Comparison of ENCODE assay signal across 8 cellular contexts in the genomic region with DNA sequence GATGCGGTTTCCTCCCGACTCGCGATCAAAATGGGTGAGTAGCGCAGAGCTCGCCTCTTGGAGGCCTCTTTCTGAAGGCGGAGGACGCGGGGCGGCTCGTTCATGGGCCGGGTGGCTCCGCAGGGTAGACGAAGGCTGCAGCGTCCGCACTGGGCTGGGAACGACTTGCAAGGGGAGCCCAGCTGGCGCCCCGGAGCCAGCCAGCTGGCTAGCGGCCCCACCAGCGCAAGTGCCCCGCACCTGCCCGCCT. TPM values are rescaled to one million over a fixed set of nuclear protein-coding genes. Genes with fewer than 3 reads are reported as not detected.
A peak's percentile ranks its signal among the peaks of the same experiment; 100 is the strongest.
DNase-seq lines count a peak whose midpoint lies in the region; ATAC-seq and TF ChIP-seq lines count a peak whose summit lies in the region.

No MANE protein-coding gene starts in this region.

- WGBS in liver, result under 1% methylated on average over 23 of the region's 23 CpGs
- 0% methylated on average over 5 of the region's 23 CpGs; no CpG with 5 or more reads in 1 of the 2 donors for WGBS in transverse colon (ENCODE audit: low coverage in 1 of 2), 2 donors

- peaks cover 6% of the 10 kb centered on the region for H3K36me3 Mint-ChIP-seq in activated naive CD8-positive, alpha-beta T cell treated with anti-CD3 and anti-CD28 coated beads for 36 hours

- H3K4me3 Mint-ChIP-seq in activated naive CD8-positive, alpha-beta T cell treated with anti-CD3 and anti-CD28 coated beads for 36 hours, result peak overlapping the region; percentile 95

- TF ChIP-seq EP300 in transverse colon (IDR thresholded peaks at IDR 0.05; ENCODE audit: low read depth), result no peak

- no peaks in the 10 kb centered on the region for H3K27me3 Mint-ChIP-seq in activated naive CD8-positive, alpha-beta T cell treated with anti-CD3 and anti-CD28 coated beads for 36 hours

- H3K27me3 ChIP-seq in liver (ENCODE audit: control insufficient read depth in 4 of 4, insufficient read depth in 4 of 4, low read length in 3 of 4) (no peaks in the 10 kb centered on the region), transverse colon (no peaks in the 10 kb centered on the region)

- H3K9ac ChIP-seq in liver (ENCODE audit: low read depth in 1 of 2, low read length in 2 of 2), result peak overlapping the region in 1 of 2 donors; percentile 24

- no peaks in the 10 kb centered on the region for H3K9me3 Mint-ChIP-seq in activated naive CD8-positive, alpha-beta T cell treated with anti-CD3 and anti-CD28 coated beads for 36 hours

- TF ChIP-seq RAD21 in liver (IDR thresholded peaks at IDR 0.05), result no peak

- intact Hi-C loops in transverse colon (cut with DNase I; ENCODE audit: low total_unique reads), result no loop called here

- no peaks in the 10 kb centered on the region for H3K9me3 ChIP-seq in liver (ENCODE audit: control insufficient read depth in 4 of 4, low read length in 3 of 4)
- no peaks in the 10 kb centered on the region for H3K9me3 ChIP-seq in transverse colon

- in situ Hi-C loops in transverse colon (cut with MboI; ENCODE audit: low pct_ligation_motif_present in 1 of 4, low pct_unique_long_range_greater_than_20kb in 1 of 4, low sequenced_read_pairs in 3 of 4), result no loop called here

- TF ChIP-seq POLR2A in transverse colon (IDR thresholded peaks at IDR 0.05), result no peak

- DNase-seq in activated naive CD8-positive, alpha-beta T cell treated with anti-CD3 and anti-CD28 coated beads for 36 hours, result no peak
- DNase-seq in transverse colon (no peak), NCI-H2227 (lab: John Stamatoyannopoulos, UW; ENCODE audit: unreplicated experiment) (no peak), NCI-H146 (lab: John Stamatoyannopoulos, UW) (no peak)
- no peak for DNase-seq in activated CD4-positive, alpha-beta T cell treated with anti-CD3 and anti-CD28 coated beads for 4 hours

- H3K4me3 ChIP-seq in liver (ENCODE audit: low read depth in 1 of 3, low read length in 3 of 3) (peak overlapping the region; percentile 83 to 98 (median 96)), transverse colon (peak overlapping the region; percentile 55 to 96 (median 94))

- peak overlapping the region; percentile 76 for H3K27ac Mint-ChIP-seq in activated naive CD8-positive, alpha-beta T cell treated with anti-CD3 and anti-CD28 coated beads for 36 hours

- ATAC-seq in GM18870 (IDR thresholded peaks at IDR 0.05; ENCODE audit: unreplicated experiment) (peak; percentile 7), HG02973 (IDR thresholded peaks at IDR 0.05; ENCODE audit: unreplicated experiment) (peak; percentile 4)

- peaks cover 45% of the 10 kb centered on the region for H3K4me1 Mint-ChIP-seq in activated naive CD8-positive, alpha-beta T cell treated with anti-CD3 and anti-CD28 coated beads for 36 hours

- TF ChIP-seq CTCF in liver (IDR thresholded peaks at IDR 0.05; ENCODE audit: low read depth, low read length, missing input control) (no peak), transverse colon (IDR thresholded peaks at IDR 0.05) (no peak)

- peaks cover 3 to 26% (median 19%) of the 10 kb centered on the region in 4 donors for H3K4me1 ChIP-seq in liver (ENCODE audit: control insufficient read depth in 4 of 4, insufficient read depth in 4 of 4, low read length in 3 of 4)
- peaks cover 8 to 21% (median 20%) of the 10 kb centered on the region in 4 donors for H3K4me1 ChIP-seq in transverse colon

- H3K27ac ChIP-seq in liver (ENCODE audit: low read depth in 1 of 2, low read length in 2 of 2) (peak overlapping the region in 1 of 2 donors; percentile 32), transverse colon (peak overlapping the region; percentile 85 to 93 (median 87))

- peaks cover 0 to 2% (median 0%) of the 10 kb centered on the region in 4 donors for H3K36me3 ChIP-seq in liver (ENCODE audit: control insufficient read depth in 4 of 4, insufficient read depth in 3 of 4, low read depth in 1 of 4, low read length in 3 of 4)
- no peaks in the 10 kb centered on the region for H3K36me3 ChIP-seq in transverse colon

TF ChIP-seq in liver, 16 proteins besides CTCF, POLR2A, EP300 and RAD21:
- no peak for TF ChIP-seq EGR1 (IDR thresholded peaks at IDR 0.05; ENCODE audit: low read depth in 2 of 2)
- TF ChIP-seq FOXA1 (IDR thresholded peaks at IDR 0.05), result no peak
- TF ChIP-seq, protein P1, sequence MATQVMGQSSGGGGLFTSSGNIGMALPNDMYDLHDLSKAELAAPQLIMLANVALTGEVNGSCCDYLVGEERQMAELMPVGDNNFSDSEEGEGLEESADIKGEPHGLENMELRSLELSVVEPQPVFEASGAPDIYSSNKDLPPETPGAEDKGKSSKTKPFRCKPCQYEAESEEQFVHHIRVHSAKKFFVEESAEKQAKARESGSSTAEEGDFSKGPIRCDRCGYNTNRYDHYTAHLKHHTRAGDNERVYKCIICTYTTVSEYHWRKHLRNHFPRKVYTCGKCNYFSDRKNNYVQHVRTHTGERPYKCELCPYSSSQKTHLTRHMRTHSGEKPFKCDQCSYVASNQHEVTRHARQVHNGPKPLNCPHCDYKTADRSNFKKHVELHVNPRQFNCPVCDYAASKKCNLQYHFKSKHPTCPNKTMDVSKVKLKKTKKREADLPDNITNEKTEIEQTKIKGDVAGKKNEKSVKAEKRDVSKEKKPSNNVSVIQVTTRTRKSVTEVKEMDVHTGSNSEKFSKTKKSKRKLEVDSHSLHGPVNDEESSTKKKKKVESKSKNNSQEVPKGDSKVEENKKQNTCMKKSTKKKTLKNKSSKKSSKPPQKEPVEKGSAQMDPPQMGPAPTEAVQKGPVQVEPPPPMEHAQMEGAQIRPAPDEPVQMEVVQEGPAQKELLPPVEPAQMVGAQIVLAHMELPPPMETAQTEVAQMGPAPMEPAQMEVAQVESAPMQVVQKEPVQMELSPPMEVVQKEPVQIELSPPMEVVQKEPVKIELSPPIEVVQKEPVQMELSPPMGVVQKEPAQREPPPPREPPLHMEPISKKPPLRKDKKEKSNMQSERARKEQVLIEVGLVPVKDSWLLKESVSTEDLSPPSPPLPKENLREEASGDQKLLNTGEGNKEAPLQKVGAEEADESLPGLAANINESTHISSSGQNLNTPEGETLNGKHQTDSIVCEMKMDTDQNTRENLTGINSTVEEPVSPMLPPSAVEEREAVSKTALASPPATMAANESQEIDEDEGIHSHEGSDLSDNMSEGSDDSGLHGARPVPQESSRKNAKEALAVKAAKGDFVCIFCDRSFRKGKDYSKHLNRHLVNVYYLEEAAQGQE (IDR thresholded peaks at IDR 0.05), result no peak
- TF ChIP-seq, protein P2, sequence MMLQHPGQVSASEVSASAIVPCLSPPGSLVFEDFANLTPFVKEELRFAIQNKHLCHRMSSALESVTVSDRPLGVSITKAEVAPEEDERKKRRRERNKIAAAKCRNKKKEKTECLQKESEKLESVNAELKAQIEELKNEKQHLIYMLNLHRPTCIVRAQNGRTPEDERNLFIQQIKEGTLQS (IDR thresholded peaks at IDR 0.05), result no peak
- TF ChIP-seq, protein P3, sequence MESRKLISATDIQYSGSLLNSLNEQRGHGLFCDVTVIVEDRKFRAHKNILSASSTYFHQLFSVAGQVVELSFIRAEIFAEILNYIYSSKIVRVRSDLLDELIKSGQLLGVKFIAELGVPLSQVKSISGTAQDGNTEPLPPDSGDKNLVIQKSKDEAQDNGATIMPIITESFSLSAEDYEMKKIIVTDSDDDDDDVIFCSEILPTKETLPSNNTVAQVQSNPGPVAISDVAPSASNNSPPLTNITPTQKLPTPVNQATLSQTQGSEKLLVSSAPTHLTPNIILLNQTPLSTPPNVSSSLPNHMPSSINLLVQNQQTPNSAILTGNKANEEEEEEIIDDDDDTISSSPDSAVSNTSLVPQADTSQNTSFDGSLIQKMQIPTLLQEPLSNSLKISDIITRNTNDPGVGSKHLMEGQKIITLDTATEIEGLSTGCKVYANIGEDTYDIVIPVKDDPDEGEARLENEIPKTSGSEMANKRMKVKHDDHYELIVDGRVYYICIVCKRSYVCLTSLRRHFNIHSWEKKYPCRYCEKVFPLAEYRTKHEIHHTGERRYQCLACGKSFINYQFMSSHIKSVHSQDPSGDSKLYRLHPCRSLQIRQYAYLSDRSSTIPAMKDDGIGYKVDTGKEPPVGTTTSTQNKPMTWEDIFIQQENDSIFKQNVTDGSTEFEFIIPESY (IDR thresholded peaks at IDR 0.05), result no peak
- no peak for TF ChIP-seq GABPA (IDR thresholded peaks at IDR 0.05 in 1 of 2, conservative IDR thresholded peaks at IDR 0.05 in 1 of 2)
- no peak for TF ChIP-seq HNF4A (conservative IDR thresholded peaks at IDR 0.05)
- no peak for TF ChIP-seq HNF4G (IDR thresholded peaks at IDR 0.05)
- TF ChIP-seq TAF1 (conservative IDR thresholded peaks at IDR 0.05), result no peak
- no peak for TF ChIP-seq SP1 (IDR thresholded peaks at IDR 0.05)
- no peak for TF ChIP-seq JUND (IDR thresholded peaks at IDR 0.05)
- TF ChIP-seq NR2F2 (IDR thresholded peaks at IDR 0.05), result no peak
- no peak for TF ChIP-seq FOXA2 (IDR thresholded peaks at IDR 0.05)
- TF ChIP-seq YY1 (IDR thresholded peaks at IDR 0.05), result no peak
- TF ChIP-seq, protein P4, sequence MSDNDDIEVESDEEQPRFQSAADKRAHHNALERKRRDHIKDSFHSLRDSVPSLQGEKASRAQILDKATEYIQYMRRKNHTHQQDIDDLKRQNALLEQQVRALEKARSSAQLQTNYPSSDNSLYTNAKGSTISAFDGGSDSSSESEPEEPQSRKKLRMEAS (IDR thresholded peaks at IDR 0.05), result no peak
- TF ChIP-seq RXRA (IDR thresholded peaks at IDR 0.05), result no peak

RNA-seq across cellular contexts. Expression of a gene that starts 0.3 kb away (rescaled TPM):
- total RNA-seq in activated naive CD8-positive, alpha-beta T cell treated with anti-CD3 and anti-CD28 coated beads for 36 hours, result 10 to 100 TPM; 68.5 to 76.4 TPM
- total RNA-seq in liver, result 1 to 10 TPM; 3.9 to 8.8 TPM
- polyA plus RNA-seq in liver, result 1 to 10 TPM in 1 of 2 donors, under 1 TPM in 1; 0.96 to 1.8 TPM
- total RNA-seq in transverse colon, result 10 to 100 TPM in 2 of 4 donors, 1 to 10 TPM in 2; 7.0 to 35.2 (median 19.1) TPM

RNA-seq across cellular contexts. Expression of a gene that starts 0.7 kb away (rescaled TPM):
- total RNA-seq in activated naive CD8-positive, alpha-beta T cell treated with anti-CD3 and anti-CD28 coated beads for 36 hours, result 10 to 100 TPM; 80.4 to 85.1 TPM
- 10 to 100 TPM; 18.0 to 30.0 TPM for total RNA-seq in liver
- 10 to 100 TPM; 28.0 to 45.8 TPM for polyA plus RNA-seq in liver
- total RNA-seq in transverse colon, result 10 to 100 TPM; 10.8 to 84.2 (median 46.5) TPM

RNA-seq across cellular contexts. Expression of a gene that starts 38.9 kb away (rescaled TPM):
- total RNA-seq in activated naive CD8-positive, alpha-beta T cell treated with anti-CD3 and anti-CD28 coated beads for 36 hours, result 1 to 10 TPM; 3.4 to 3.6 TPM
- total RNA-seq in liver (under 1 TPM; 0.25 to 0.33 TPM), transverse colon (100 to 1,000 TPM in 1 of 4 donors, 10 to 100 TPM in 3; 37.2 to 202 (median 71.0) TPM)
- under 1 TPM; 0.57 to 0.70 TPM for polyA plus RNA-seq in liver

RNA-seq across cellular contexts. Expression of a gene that starts 47.5 kb away (rescaled TPM):
- 10 to 100 TPM; 34.5 to 35.6 TPM for total RNA-seq in activated naive CD8-positive, alpha-beta T cell treated with anti-CD3 and anti-CD28 coated beads for 36 hours
- 10 to 100 TPM; 20.6 to 36.7 TPM for total RNA-seq in liver
- polyA plus RNA-seq in liver, result 10 to 100 TPM; 13.3 to 20.0 TPM
- total RNA-seq in transverse colon, result 100 to 1,000 TPM in 1 of 4 donors, 10 to 100 TPM in 3; 25.4 to 161 (median 34.3) TPM

Comparison
In these comparisons a context has a peak if more than half of its experiments do, and no peak if none do; other contexts are left out.
1. RNA of a gene that starts 38.9 kb away (total RNA-seq): 37.2 to 202 TPM in transverse colon; 3.4 to 3.6 TPM in activated naive CD8-positive, alpha-beta T cell treated with anti-CD3 and anti-CD28 coated beads for 36 hours and 0.25 to 0.33 TPM in liver; every median in the first group is over 4 times any median in the second.